In genomic region chr6:90502866-90503407, GRCh38 we compare ENCODE assay signal across 11 cellular contexts.
A peak's percentile ranks its signal among the peaks of the same experiment; 100 is the strongest.
DNase-seq lines count a peak whose midpoint lies in the region; ATAC-seq and TF ChIP-seq lines count a peak whose summit lies in the region.
"Had no signal": no experiment of that assay in that cellular context is flagged by ENCODE, and none has a peak within 500 bp of the region (broad histone marks: within the 10 kb centered on the region; RNA-seq: fewer than 3 reads in every experiment).

No MANE protein-coding gene starts in this region.

- intact Hi-C loops in aorta (cut with DNase I) (no loop called here), ascending aorta (cut with DNase I) (no loop called here)

- DNase-seq in DMS53 (lab: John Stamatoyannopoulos, UW) (peak; percentile 60), HuH-7.5 (ENCODE audit: low spot score) (peak; percentile 18), endodermal cell (peak; percentile 63), aorta (no peak), HAP-1 (ENCODE audit: low spot score in 2 of 2) (no peak), ascending aorta (ENCODE audit: low spot score in 2 of 2) (no peak)
- DNase-seq: EL, KG1, left cardiac atrium had no signal

- peaks cover 2% of the 10 kb centered on the region for H3K27me3 Mint-ChIP-seq in endodermal cell (ENCODE audit: insufficient read depth)

- H3K9ac ChIP-seq in endodermal cell (ENCODE audit: extremely low read depth, low read length, poor library complexity, severe bottlenecking) = no peak overlapping the region

- H3K27me3 ChIP-seq in endodermal cell (ENCODE audit: control insufficient read depth, insufficient read depth, low read length, poor library complexity, severe bottlenecking) = no peaks in the 10 kb centered on the region
- no peaks in the 10 kb centered on the region for H3K27me3 ChIP-seq in aorta (ENCODE audit: control insufficient read depth in 1 of 2, insufficient read depth in 2 of 2, low read length in 1 of 2)
- no peaks in the 10 kb centered on the region for H3K27me3 ChIP-seq in HAP-1 (ENCODE audit: low read depth)
- no peaks in the 10 kb centered on the region for H3K27me3 ChIP-seq in ascending aorta

- H3K27ac Mint-ChIP-seq in endodermal cell = peak overlapping the region; percentile 92

- H3K4me1 ChIP-seq in endodermal cell (ENCODE audit: control insufficient read depth, insufficient read depth, low read length) (no peaks in the 10 kb centered on the region), aorta (ENCODE audit: control insufficient read depth in 1 of 2, insufficient read depth in 2 of 2, low read length in 2 of 2) (no peaks in the 10 kb centered on the region), HAP-1 (peaks cover 5% of the 10 kb centered on the region), ascending aorta (no peaks in the 10 kb centered on the region)

- peaks cover 11% of the 10 kb centered on the region for H3K4me1 Mint-ChIP-seq in endodermal cell

- H3K9me3 Mint-ChIP-seq in endodermal cell = no peaks in the 10 kb centered on the region

- H3K4me3 ChIP-seq in endodermal cell (ENCODE audit: low read length) (no peak overlapping the region), aorta (ENCODE audit: low read length in 2 of 2) (no peak overlapping the region), HAP-1 (no peak overlapping the region), ascending aorta (no peak overlapping the region)

- peak; percentile 61 for ATAC-seq in GM21381 (IDR thresholded peaks at IDR 0.05; ENCODE audit: unreplicated experiment)
- ATAC-seq in aorta (ENCODE audit: low FRiP score) = no peak
- ATAC-seq in HG03521 (IDR thresholded peaks at IDR 0.05; ENCODE audit: unreplicated experiment) = no peak

- no peak for TF ChIP-seq CTCF in endodermal cell (conservative IDR thresholded peaks at IDR 0.05)
- no peak for TF ChIP-seq CTCF in ascending aorta (IDR thresholded peaks at IDR 0.05)

- H3K36me3 Mint-ChIP-seq in endodermal cell (ENCODE audit: low read depth) = no peaks in the 10 kb centered on the region

- H3K36me3 ChIP-seq in endodermal cell (ENCODE audit: control insufficient read depth, insufficient read depth, low read length) = no peaks in the 10 kb centered on the region
- no peaks in the 10 kb centered on the region for H3K36me3 ChIP-seq in aorta (ENCODE audit: control insufficient read depth in 1 of 2, insufficient read depth in 2 of 2, low read length in 1 of 2)
- H3K36me3 ChIP-seq in HAP-1 (replicated peaks) = no peaks in the 10 kb centered on the region
- no peaks in the 10 kb centered on the region for H3K36me3 ChIP-seq in ascending aorta

- H3K4me3 Mint-ChIP-seq in endodermal cell = no peak overlapping the region

- 79 to 81% methylated on average over 3 of the region's 3 CpGs for WGBS in endodermal cell (ENCODE audit: insufficient coverage in 1 of 2, insufficient read length in 1 of 2), 2 experiments
- 75 to 91% methylated on average over 3 of the region's 3 CpGs for WGBS in aorta, 2 donors

- in situ Hi-C loops in HAP-1 (cut with MboI; ENCODE audit: low sequenced_read_pairs) = no loop called here

- H3K27ac ChIP-seq in endodermal cell (ENCODE audit: low read depth, low read length) (no peak overlapping the region), aorta (ENCODE audit: low read depth in 1 of 2, low read length in 2 of 2) (no peak overlapping the region), ascending aorta (no peak overlapping the region)

- H3K9me3 ChIP-seq in endodermal cell (ENCODE audit: control insufficient read depth, low read length) (no peaks in the 10 kb centered on the region), aorta (ENCODE audit: control insufficient read depth, low read length) (no peaks in the 10 kb centered on the region), HAP-1 (no peaks in the 10 kb centered on the region), ascending aorta (no peaks in the 10 kb centered on the region)

Comparison
In these comparisons a context has a peak if more than half of its experiments do, and no peak if none do; other contexts are left out.
1. DNase-seq: peak in DMS53 (single experiment), HuH-7.5 (single experiment) and endodermal cell (single experiment); none in aorta (0 of 2), HAP-1 (0 of 2) and ascending aorta (0 of 2).